Comparison of ENCODE assay signal across 8 cellular contexts in genomic region chr6:235763-236360, GRCh38. TPM values are rescaled to one million over a fixed set of nuclear protein-coding genes. Genes with fewer than 3 reads are reported as not detected.
DNase-seq lines count a peak whose midpoint lies in the region; ATAC-seq, FAIRE-seq and TF ChIP-seq lines count a peak whose summit lies in the region.

No MANE protein-coding gene starts in this region.

- H3K36me3 Mint-ChIP-seq in activated naive CD4-positive, alpha-beta T cell treated with anti-CD3 and anti-CD28 coated beads for 36 hours (ENCODE audit: low read depth) = no peaks in the 10 kb centered on the region

- H3K4me1 Mint-ChIP-seq in activated naive CD4-positive, alpha-beta T cell treated with anti-CD3 and anti-CD28 coated beads for 36 hours (ENCODE audit: low read depth) = peaks cover 41% of the 10 kb centered on the region

- ATAC-seq in GM18870 (IDR thresholded peaks at IDR 0.05; ENCODE audit: unreplicated experiment) = no peak

- H3K36me3 ChIP-seq in KOPT-K1 (ENCODE audit: insufficient read depth, low read length) = no peaks in the 10 kb centered on the region
- H3K36me3 ChIP-seq in keratinocyte (ENCODE audit: control insufficient read depth in 2 of 2, extremely low read depth in 1 of 2, insufficient read depth in 2 of 2, low read length in 2 of 2) = no peaks in the 10 kb centered on the region

- intact Hi-C loops in activated naive CD4-positive, alpha-beta T cell treated with anti-CD3 and anti-CD28 coated beads for 36 hours (cut with micrococcal nuclease) = loop anchor here (1.0 to 5.0 kb wide), 6 partner anchors 11 to 1876 kb away; partner anchors contain the start of gene DUSP22

- H3K9me1 ChIP-seq in keratinocyte (ENCODE audit: control insufficient read depth, extremely low read depth, insufficient read depth, low read length) = no peaks in the 10 kb centered on the region

- no peaks in the 10 kb centered on the region for H3K9me3 ChIP-seq in KOPT-K1 (ENCODE audit: insufficient read depth, low read length, poor library complexity, severe bottlenecking)
- H3K9me3 ChIP-seq in keratinocyte (ENCODE audit: control insufficient read depth, low read depth, low read length) = no peaks in the 10 kb centered on the region

- peak overlapping the region; percentile 52 for H3K4me3 Mint-ChIP-seq in activated naive CD4-positive, alpha-beta T cell treated with anti-CD3 and anti-CD28 coated beads for 36 hours

- dilution Hi-C loops in keratinocyte (cut with MboI; ENCODE audit: extremely low pct_ligation_motif_present, low sequenced_read_pairs) = no loop called here

- peak; percentile 34 for DNase-seq in activated CD4-positive, CD25-positive, alpha-beta regulatory T cell treated with anti-CD3 and anti-CD28 coated beads, Interleukin-2, amount 50 U/mL, for 16 hours (ENCODE audit: low read depth, low spot score)
- no peak for DNase-seq in activated CD4-positive, CD25-positive, alpha-beta regulatory T cell treated with anti-CD3 and anti-CD28 coated beads, Interleukin-2, amount 50 U/mL, for 72 hours
- peak; percentile 88 for DNase-seq in activated naive CD4-positive, alpha-beta T cell treated with anti-CD3 and anti-CD28 coated beads for 36 hours
- no peak for DNase-seq in keratinocyte (ENCODE audit: low read depth, low spot score)
- DNase-seq in stimulated activated CD4-positive, alpha-beta T cell treated with anti-CD3 and anti-CD28 coated beads, TNF-alpha, amount 100 ng/mL, for 24 hours (ENCODE audit: low read depth in 3 of 3) = peak; percentile 46 to 72 (median 68)
- DNase-seq in NCI-H345 (lab: John Stamatoyannopoulos, UW) = no peak

- H3K27ac ChIP-seq in KOPT-K1 (ENCODE audit: low read depth, low read length, poor library complexity, severe bottlenecking) = peak overlapping the region; percentile 66
- H3K27ac ChIP-seq in keratinocyte (ENCODE audit: control insufficient read depth, insufficient read depth, low read length) = no peak overlapping the region

- no peak for TF ChIP-seq CTCF in keratinocyte (optimal IDR thresholded peaks at IDR 0.05 in 1 of 3, IDR thresholded peaks at IDR 0.05 in 1 of 3, conservative IDR thresholded peaks at IDR 0.05 in 1 of 3; ENCODE audit: extremely low read depth in 1 of 3, insufficient read depth in 2 of 3, low read length in 3 of 3)

- H3K9ac ChIP-seq in keratinocyte (ENCODE audit: control insufficient read depth, extremely low read depth, insufficient read depth, low read length) = peak overlapping the region; percentile 26

- CTCF ChIA-PET in activated naive CD4-positive, alpha-beta T cell treated with anti-CD3 and anti-CD28 coated beads for 36 hours (lab: Charles Lee) = interaction anchor here (3.0 kb wide), 1 partner anchor 10 kb away, joined by 11 read pairs; no protein-coding TSS in a partner anchor

- no peaks in the 10 kb centered on the region for H3K4me1 ChIP-seq in keratinocyte (ENCODE audit: control insufficient read depth, extremely low read depth, insufficient read depth, low read length)

- FAIRE-seq in keratinocyte (lab: Jason Lieb, UNC) = no peak

- H3K79me2 ChIP-seq in keratinocyte (ENCODE audit: control insufficient read depth, insufficient read depth, low read length) = no peaks in the 10 kb centered on the region

- peak overlapping the region in 2 of 3 experiments; percentile 37 to 55 for H3K4me3 ChIP-seq in keratinocyte (ENCODE audit: control insufficient read depth in 2 of 3, extremely low read depth in 1 of 3, insufficient read depth in 2 of 3, low read depth in 1 of 3, low read length in 3 of 3)

- no peaks in the 10 kb centered on the region for H3K27me3 Mint-ChIP-seq in activated naive CD4-positive, alpha-beta T cell treated with anti-CD3 and anti-CD28 coated beads for 36 hours (ENCODE audit: low read depth)

- no peaks in the 10 kb centered on the region for H3K9me3 Mint-ChIP-seq in activated naive CD4-positive, alpha-beta T cell treated with anti-CD3 and anti-CD28 coated beads for 36 hours

- no peaks in the 10 kb centered on the region for H3K27me3 ChIP-seq in keratinocyte (ENCODE audit: control insufficient read depth, extremely low read depth, insufficient read depth, low read length)

- H3K4me2 ChIP-seq in keratinocyte (ENCODE audit: control insufficient read depth, extremely low read depth, insufficient read depth, low read depth, low read length) = peak overlapping the region; percentile 50

- H2AFZ ChIP-seq in keratinocyte (ENCODE audit: control insufficient read depth, low read length) = peak overlapping the region; percentile 94

- peak overlapping the region; percentile 86 for H3K27ac Mint-ChIP-seq in activated naive CD4-positive, alpha-beta T cell treated with anti-CD3 and anti-CD28 coated beads for 36 hours

- H4K20me1 ChIP-seq in keratinocyte (ENCODE audit: control insufficient read depth, extremely low read depth, insufficient read depth, low read length) = no peaks in the 10 kb centered on the region

RNA-seq across cellular contexts. Expression of gene DUSP22, which starts 56.4 kb away (rescaled TPM):
- total RNA-seq in activated naive CD4-positive, alpha-beta T cell treated with anti-CD3 and anti-CD28 coated beads for 36 hours = 10 to 100 TPM; 44.6 to 46.9 TPM
- 16.6 to 20.8 TPM (median 17.3 TPM) in 3 replicates for polyA plus RNA-seq in keratinocyte
- 25.6 TPM for polyA plus RNA-seq in keratinocyte (2011; ENCODE audit: low read depth)
- 16.1 and 16.6 TPM in 2 replicates for polyA plus RNA-seq in keratinocyte (2011; cell fraction: cytosol; rRNA removed)
- 41.8 and 42.6 TPM in 2 replicates for polyA plus RNA-seq in keratinocyte (2011; cell fraction: nucleus; rRNA removed)
- 26.3 and 32.9 TPM in 2 replicates for polyA plus RNA-seq in keratinocyte (2012; ENCODE audit: low replicate concordance)
- 8.3 to 16.0 TPM (median 12.8 TPM) in 3 replicates for polyA minus RNA-seq in keratinocyte
- polyA minus RNA-seq in keratinocyte (2011; cell fraction: cytosol; rRNA and poly(A)+ RNA removed) = 8.1 TPM
- polyA minus RNA-seq in keratinocyte (2011; cell fraction: nucleus; rRNA and poly(A)+ RNA removed) = 7.6 and 9.4 TPM in 2 replicates

Comparison
In these comparisons a context has a peak if more than half of its experiments do, and no peak if none do; other contexts are left out.
1. DNase-seq: peak in activated CD4-positive, CD25-positive, alpha-beta regulatory T cell treated with anti-CD3 and anti-CD28 coated beads, Interleukin-2, amount 50 U/mL, for 16 hours (single experiment), activated naive CD4-positive, alpha-beta T cell treated with anti-CD3 and anti-CD28 coated beads for 36 hours (single experiment) and stimulated activated CD4-positive, alpha-beta T cell treated with anti-CD3 and anti-CD28 coated beads, TNF-alpha, amount 100 ng/mL, for 24 hours (3 of 3); none in activated CD4-positive, CD25-positive, alpha-beta regulatory T cell treated with anti-CD3 and anti-CD28 coated beads, Interleukin-2, amount 50 U/mL, for 72 hours (single experiment), keratinocyte (single experiment) and NCI-H345 (single experiment).